ENCODE assay signal across 18 cellular contexts in the genomic region with DNA sequence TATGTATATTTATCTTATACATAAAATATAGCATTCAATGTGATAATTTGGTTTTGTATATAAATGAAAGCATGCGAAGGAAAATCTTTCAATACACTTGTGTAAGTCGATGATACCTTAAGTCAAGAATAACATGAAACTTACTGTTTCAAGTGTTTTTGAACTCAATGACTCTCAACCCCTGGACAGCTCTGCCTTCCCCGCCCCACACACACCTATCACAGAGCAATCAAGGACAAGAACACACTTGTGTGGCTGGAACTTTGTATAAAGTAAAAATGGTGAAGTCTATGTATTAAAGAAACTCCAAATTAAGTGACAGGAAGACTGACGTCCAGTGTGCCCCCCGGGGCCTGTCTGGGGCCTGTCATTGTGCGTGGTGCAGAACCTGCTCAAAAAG.
A peak's percentile ranks its signal among the peaks of the same experiment; 100 is the strongest.
DNase-seq lines count a peak whose midpoint lies in the region; ATAC-seq and TF ChIP-seq lines count a peak whose summit lies in the region.
"Had no signal": no experiment of that assay in that cellular context is flagged by ENCODE, and none has a peak within 500 bp of the region (broad histone marks: within the 10 kb centered on the region; RNA-seq: fewer than 3 reads in every experiment).

No MANE protein-coding gene starts in this region.

- no peak overlapping the region for H4K5ac ChIP-seq in IMR-90 (ENCODE audit: low read depth, low read length)

- no peak overlapping the region for H2BK5ac ChIP-seq in IMR-90 (ENCODE audit: low read depth, low read length, poor library complexity, severe bottlenecking)

- ATAC-seq in IMR-90 (ENCODE audit: low read depth) (no peak), Panc1 (no peak), lower lobe of right lung (peak; percentile 40 to 71), thoracic aorta (ENCODE audit: insufficient number of reproducible peaks, low FRiP score, low read depth) (no peak), HG03196 (IDR thresholded peaks at IDR 0.05; ENCODE audit: unreplicated experiment) (no peak)
- ATAC-seq: GM23338, HCT116 had no signal

- H3K4me3 ChIP-seq in IMR-90 (ENCODE audit: insufficient read depth, low read depth, low read length) (no peak overlapping the region), Panc1 (ENCODE audit: low read depth in 2 of 2, low read length in 2 of 2) (no peak overlapping the region), lower lobe of right lung (no peak overlapping the region), thoracic aorta (no peak overlapping the region), WERI-Rb-1 (ENCODE audit: low read depth, low read length) (no peak overlapping the region), MM.1S (ENCODE audit: low read length) (no peak overlapping the region)
- H3K4me3 ChIP-seq: GM23338 had no signal

- H2AK5ac ChIP-seq in IMR-90 (ENCODE audit: low read depth, low read length): peak overlapping the region; percentile 67; the same call in 1 of the 2 replicates

- DNase-seq in IMR-90: no peak
- no peak for DNase-seq in Panc1 (ENCODE audit: low read depth, low spot score)
- no peak for DNase-seq in lower lobe of right lung
- DNase-seq in thoracic aorta (ENCODE audit: low spot score): no peak
- no peak for DNase-seq in activated CD4-positive, alpha-beta T cell treated with anti-CD3 and anti-CD28 coated beads, Interleukin-2, amount 10 ng/mL, durations not matched to agents 24 days and 14 days
- no peak for DNase-seq in WERI-Rb-1
- DNase-seq in MM.1S: no peak
- DNase-seq: C1 segment of cervical spinal cord; Calu3; CD4-positive, alpha-beta memory T cell; COR-L47; DMS53; DMS79 treated with DMSO at 0.1 percent for 48 hours; GF-D8; H9 had no signal

- no peak overlapping the region for H3K14ac ChIP-seq in IMR-90 (replicated peaks; ENCODE audit: low read depth, low read length)

- H4K20me1 ChIP-seq in IMR-90 (ENCODE audit: insufficient read depth, low read length): no peaks in the 10 kb centered on the region
- no peaks in the 10 kb centered on the region for H4K20me1 ChIP-seq in MM.1S (ENCODE audit: insufficient read depth, low read length)

- H3K36me3 ChIP-seq in IMR-90 (ENCODE audit: control insufficient read depth, insufficient read depth, low read length): no peaks in the 10 kb centered on the region
- no peaks in the 10 kb centered on the region for H3K36me3 ChIP-seq in Panc1 (ENCODE audit: control insufficient read depth, insufficient read depth, low read length)
- no peaks in the 10 kb centered on the region for H3K36me3 ChIP-seq in lower lobe of right lung
- H3K36me3 ChIP-seq in thoracic aorta: no peaks in the 10 kb centered on the region
- H3K36me3 ChIP-seq in WERI-Rb-1: no peaks in the 10 kb centered on the region
- H3K36me3 ChIP-seq in MM.1S (replicated peaks; ENCODE audit: insufficient read depth, low read length): no peaks in the 10 kb centered on the region

- H4K91ac ChIP-seq in IMR-90 (ENCODE audit: insufficient read depth, low read depth, low read length): no peak overlapping the region

- no peak overlapping the region for H3K56ac ChIP-seq in IMR-90 (ENCODE audit: extremely low read depth, insufficient read depth, low read length)

- TF ChIP-seq RAD21 in IMR-90 (IDR thresholded peaks at IDR 0.05; ENCODE audit: low read length): no peak

- H3K79me2 ChIP-seq in MM.1S (ENCODE audit: low read length): no peaks in the 10 kb centered on the region

- H3K79me1 ChIP-seq in IMR-90 (ENCODE audit: low read depth in 1 of 2, low read length in 2 of 2): no peaks in the 10 kb centered on the region

- H3K4me2 ChIP-seq in IMR-90 (ENCODE audit: low read depth, low read length) (no peak overlapping the region), MM.1S (ENCODE audit: low read depth, low read length) (no peak overlapping the region)
- H3K4me2 ChIP-seq: GM23338 had no signal

- H3K27ac Mint-ChIP-seq in activated CD4-positive, alpha-beta T cell treated with anti-CD3 and anti-CD28 coated beads, Interleukin-2, amount 10 ng/mL, durations not matched to agents 24 days and 14 days: no peak overlapping the region
- H3K27ac Mint-ChIP-seq: CD4-positive, alpha-beta memory T cell; GM23338; H9 had no signal

- no peak overlapping the region for H3K4me3 Mint-ChIP-seq in activated CD4-positive, alpha-beta T cell treated with anti-CD3 and anti-CD28 coated beads, Interleukin-2, amount 10 ng/mL, durations not matched to agents 24 days and 14 days
- H3K4me3 Mint-ChIP-seq: CD4-positive, alpha-beta memory T cell; GM23338; H9 had no signal

- intact Hi-C loops in IMR-90 (cut with micrococcal nuclease): no loop called here
- intact Hi-C loops in Panc1 (cut with micrococcal nuclease; ENCODE audit: unreplicated experiment): no loop called here
- intact Hi-C loops in lower lobe of right lung (cut with DNase I): no loop called here
- intact Hi-C loops in activated CD4-positive, alpha-beta T cell treated with anti-CD3 and anti-CD28 coated beads, Interleukin-2, amount 10 ng/mL, durations not matched to agents 24 days and 14 days (cut with micrococcal nuclease): loop anchor here (10.0 kb wide), 2 partner anchors 413 to 543 kb away; no protein-coding TSS in a partner anchor

- no peak for TF ChIP-seq POLR2A in IMR-90 (IDR thresholded peaks at IDR 0.05; ENCODE audit: low read depth, low read length)

- no peak overlapping the region for H2BK120ac ChIP-seq in IMR-90 (ENCODE audit: low read depth, low read length)

- peaks cover 8% of the 10 kb centered on the region for H3K9me1 ChIP-seq in IMR-90 (ENCODE audit: insufficient read depth, low read length)

- CTCF ChIA-PET in IMR-90 (lab: Yijun Ruan, JAX) (no interaction called here), Panc1 (lab: Charles Lee) (no interaction called here)

- H3K23ac ChIP-seq in IMR-90 (ENCODE audit: low read depth, low read length): no peak overlapping the region

- in situ Hi-C loops in IMR-90 (cut with MboI; ENCODE audit: low sequenced_read_pairs) (loop anchor here (10.0 kb wide), 1 partner anchor 573 kb away; no protein-coding TSS in a partner anchor), Panc1 (cut with HindIII; ENCODE audit: low pct_unique_long_range_greater_than_20kb, low sequenced_read_pairs) (no loop called here)

- H3K9me3 ChIP-seq in IMR-90 (ENCODE audit: control insufficient read depth, insufficient read depth, low read length): no peaks in the 10 kb centered on the region
- peaks cover 28% of the 10 kb centered on the region; the same call in 1 of the 2 replicates for H3K9me3 ChIP-seq in Panc1 (ENCODE audit: control insufficient read depth, insufficient read depth, low read depth, low read length)
- H3K9me3 ChIP-seq in lower lobe of right lung: no peaks in the 10 kb centered on the region
- no peaks in the 10 kb centered on the region for H3K9me3 ChIP-seq in thoracic aorta
- H3K9me3 ChIP-seq in WERI-Rb-1 (ENCODE audit: severe bottlenecking): no peaks in the 10 kb centered on the region
- no peaks in the 10 kb centered on the region for H3K9me3 ChIP-seq in MM.1S (replicated peaks; ENCODE audit: insufficient read depth, low read length)

- POLR2A ChIA-PET in IMR-90 (lab: Charles Lee; ENCODE audit: unreplicated experiment) (no interaction called here), Panc1 (lab: Charles Lee) (no interaction called here)

- H3K27me3 ChIP-seq in IMR-90 (ENCODE audit: control insufficient read depth, insufficient read depth, low read length) (no peaks in the 10 kb centered on the region), Panc1 (ENCODE audit: control insufficient read depth, insufficient read depth, low read length) (no peaks in the 10 kb centered on the region), lower lobe of right lung (ENCODE audit: low read depth) (no peaks in the 10 kb centered on the region), thoracic aorta (replicated peaks; ENCODE audit: insufficient read depth) (no peaks in the 10 kb centered on the region), WERI-Rb-1 (ENCODE audit: insufficient read depth, low read depth, severe bottlenecking) (no peaks in the 10 kb centered on the region), MM.1S (replicated peaks; ENCODE audit: insufficient read depth, low read length) (no peaks in the 10 kb centered on the region)

- WGBS in IMR-90 (ENCODE audit: extremely low coverage in 2 of 2, insufficient read length in 1 of 2), 2 experiments: no CpG with 5 or more reads among the region's 6 CpGs

- no peak overlapping the region; the same call in 1 of the 2 replicates for H2BK20ac ChIP-seq in IMR-90 (ENCODE audit: low read depth, low read length)

- no peak overlapping the region for H2AK9ac ChIP-seq in IMR-90 (replicated peaks; ENCODE audit: low read depth, low read length, poor library complexity)

- 0 out of 3 replicates have a peak overlapping the region, but pooled peaks have one; percentile 16 for H2BK15ac ChIP-seq in IMR-90 (ENCODE audit: low read depth, low read length)

- peaks cover 3% of the 10 kb centered on the region for H3K27me3 Mint-ChIP-seq in activated CD4-positive, alpha-beta T cell treated with anti-CD3 and anti-CD28 coated beads, Interleukin-2, amount 10 ng/mL, durations not matched to agents 24 days and 14 days

- H3K4me1 ChIP-seq in IMR-90 (ENCODE audit: control insufficient read depth, insufficient read depth, low read length) (peaks cover 9% of the 10 kb centered on the region), Panc1 (ENCODE audit: control insufficient read depth, insufficient read depth, low read length) (peaks cover 6% of the 10 kb centered on the region; the same call in 1 of the 2 replicates), lower lobe of right lung (peaks cover 16% of the 10 kb centered on the region), thoracic aorta (ENCODE audit: control insufficient read depth in 1 of 2, low read depth in 2 of 2) (peaks cover 30 to 45% of the 10 kb centered on the region in 2 donors), MM.1S (ENCODE audit: low read length) (no peaks in the 10 kb centered on the region)

- TF ChIP-seq CTCF in IMR-90 (conservative IDR thresholded peaks at IDR 0.05; ENCODE audit: low read depth, low read length) (no peak), Panc1 (IDR thresholded peaks at IDR 0.05) (no peak), lower lobe of right lung (IDR thresholded peaks at IDR 0.05) (no peak), thoracic aorta (IDR thresholded peaks at IDR 0.05) (no peak), WERI-Rb-1 (IDR thresholded peaks at IDR 0.05; ENCODE audit: low read depth, low read length) (no peak), MM.1S (IDR thresholded peaks at IDR 0.05; ENCODE audit: low read length) (no peak)

- peaks cover 23% of the 10 kb centered on the region for H3K4me1 Mint-ChIP-seq in activated CD4-positive, alpha-beta T cell treated with anti-CD3 and anti-CD28 coated beads, Interleukin-2, amount 10 ng/mL, durations not matched to agents 24 days and 14 days

- no peak overlapping the region for H3K18ac ChIP-seq in IMR-90 (ENCODE audit: low read depth, low read length)

- H3K4ac ChIP-seq in IMR-90 (ENCODE audit: low read depth, low read length): no peak overlapping the region

- dilution Hi-C loops in IMR-90 (cut with HindIII; ENCODE audit: low sequenced_read_pairs, unreplicated experiment): no loop called here

- peaks cover 12% of the 10 kb centered on the region for H3K9me3 Mint-ChIP-seq in activated CD4-positive, alpha-beta T cell treated with anti-CD3 and anti-CD28 coated beads, Interleukin-2, amount 10 ng/mL, durations not matched to agents 24 days and 14 days
- H3K9me3 Mint-ChIP-seq: GM23338, H9 had no signal

- H3K36me3 Mint-ChIP-seq in activated CD4-positive, alpha-beta T cell treated with anti-CD3 and anti-CD28 coated beads, Interleukin-2, amount 10 ng/mL, durations not matched to agents 24 days and 14 days (ENCODE audit: low read depth): no peaks in the 10 kb centered on the region
- H3K36me3 Mint-ChIP-seq: CD4-positive, alpha-beta memory T cell had no signal

- H3K9ac ChIP-seq in IMR-90 (ENCODE audit: low read depth, low read length) (no peak overlapping the region), MM.1S (ENCODE audit: low read length) (no peak overlapping the region)

- BruUV-seq in IMR-90 (replicated peaks; lab: Mats Ljungman, UMichigan): no TSS peak
- BruUV-seq in Panc1 (replicated peaks; lab: Mats Ljungman, UMichigan): no TSS peak

- H3K27ac ChIP-seq in IMR-90 (ENCODE audit: insufficient read depth, low read length) (no peak overlapping the region), Panc1 (ENCODE audit: low read length) (peak overlapping the region; percentile 68), lower lobe of right lung (no peak overlapping the region), thoracic aorta (peak overlapping the region; percentile 3 to 35), WERI-Rb-1 (no peak overlapping the region), MM.1S (ENCODE audit: low read length) (no peak overlapping the region)

- H2AFZ ChIP-seq in IMR-90 (replicated peaks; ENCODE audit: low read length, poor library complexity) (no peak overlapping the region), MM.1S (ENCODE audit: low read length) (no peak overlapping the region)
- H2AFZ ChIP-seq: GM23338 had no signal

- no peak overlapping the region for H4K8ac ChIP-seq in IMR-90 (ENCODE audit: low read depth in 2 of 2, low read length in 2 of 2)

- no peaks in the 10 kb centered on the region for H3F3A ChIP-seq in MM.1S (ENCODE audit: insufficient read depth, low read length)

- no peaks in the 10 kb centered on the region for H3K9me2 ChIP-seq in MM.1S (replicated peaks; ENCODE audit: insufficient read depth, low read length)

Comparison
In these comparisons a context has a peak if more than half of its experiments do, and no peak if none do; other contexts are left out.
1. ATAC-seq: peak in lower lobe of right lung (2 of 2); none in IMR-90 (single experiment), Panc1 (single experiment), thoracic aorta (single experiment) and HG03196 (single experiment).
2. H3K27ac ChIP-seq: peak in Panc1 (single experiment) and thoracic aorta (2 of 2); none in IMR-90 (single experiment), lower lobe of right lung (single experiment), WERI-Rb-1 (single experiment) and MM.1S (single experiment).